ENCODE assay signal across 2 cellular contexts in genomic region chr2:146365041-146365440, GRCh38.
"Had no signal": no experiment of that assay in that cellular context is flagged by ENCODE, and none has a peak within 500 bp of the region (broad histone marks: within the 10 kb centered on the region; RNA-seq: fewer than 3 reads in every experiment).

No MANE protein-coding gene starts in this region.

- H3K4me3 ChIP-seq: GM12878 had no signal

- DNase-seq: GF-D8 had no signal
